ENCODE assay signal across 8 cellular contexts in genomic region chr19:3336680-3337523, GRCh38.
DNase-seq lines count a peak whose midpoint lies in the region; ATAC-seq lines count a peak whose summit lies in the region.

No MANE protein-coding gene starts in this region.

- H3K4me1 Mint-ChIP-seq in stimulated activated memory B cell treated with anti-CD40 and anti-IgM and Interleukin-4, amounts not matched to agents 10 μg/mL and 1 μg/mL and 100 μg/mL, for 72 hours = peaks cover 6% of the 10 kb centered on the region

- H3K27ac Mint-ChIP-seq in stimulated activated memory B cell treated with anti-CD40 and anti-IgM and Interleukin-4, amounts not matched to agents 10 μg/mL and 1 μg/mL and 100 μg/mL, for 72 hours = no peak overlapping the region

- peaks cover 8% of the 10 kb centered on the region for H3K9me3 Mint-ChIP-seq in stimulated activated memory B cell treated with anti-CD40 and anti-IgM and Interleukin-4, amounts not matched to agents 10 μg/mL and 1 μg/mL and 100 μg/mL, for 72 hours

- ATAC-seq in stimulated activated memory B cell treated with anti-CD40 and anti-IgM and Interleukin-4, amounts not matched to agents 10 μg/mL and 1 μg/mL and 100 μg/mL, for 72 hours = no peak
- ATAC-seq in GM19324 (IDR thresholded peaks at IDR 0.05; ENCODE audit: low FRiP score, unreplicated experiment) = no peak
- ATAC-seq in HG02588 (IDR thresholded peaks at IDR 0.05; ENCODE audit: unreplicated experiment) = no peak

- DNase-seq in AG20443 (ENCODE audit: low spot score) (peak; percentile 61), NCI-H524 treated with DMSO at 0.1 percent for 48 hours (lab: John Stamatoyannopoulos, UW) (peak; percentile 96), fibroblast of gingiva (ENCODE audit: low read depth) (peak; percentile 97), nucleus accumbens (lab: John Stamatoyannopoulos, UW) (peak in 55 of 56 donors; percentile 7 to 87 (median 64)), NOMO-1 treated with DMSO at 0.1 percent for 48 hours (lab: John Stamatoyannopoulos, UW; ENCODE audit: unreplicated experiment) (no peak)

- H3K27me3 Mint-ChIP-seq in stimulated activated memory B cell treated with anti-CD40 and anti-IgM and Interleukin-4, amounts not matched to agents 10 μg/mL and 1 μg/mL and 100 μg/mL, for 72 hours = peaks cover 73% of the 10 kb centered on the region

- H3K4me3 Mint-ChIP-seq in stimulated activated memory B cell treated with anti-CD40 and anti-IgM and Interleukin-4, amounts not matched to agents 10 μg/mL and 1 μg/mL and 100 μg/mL, for 72 hours = no peak overlapping the region

- H3K36me3 Mint-ChIP-seq in stimulated activated memory B cell treated with anti-CD40 and anti-IgM and Interleukin-4, amounts not matched to agents 10 μg/mL and 1 μg/mL and 100 μg/mL, for 72 hours = no peaks in the 10 kb centered on the region
